In the genomic region with DNA sequence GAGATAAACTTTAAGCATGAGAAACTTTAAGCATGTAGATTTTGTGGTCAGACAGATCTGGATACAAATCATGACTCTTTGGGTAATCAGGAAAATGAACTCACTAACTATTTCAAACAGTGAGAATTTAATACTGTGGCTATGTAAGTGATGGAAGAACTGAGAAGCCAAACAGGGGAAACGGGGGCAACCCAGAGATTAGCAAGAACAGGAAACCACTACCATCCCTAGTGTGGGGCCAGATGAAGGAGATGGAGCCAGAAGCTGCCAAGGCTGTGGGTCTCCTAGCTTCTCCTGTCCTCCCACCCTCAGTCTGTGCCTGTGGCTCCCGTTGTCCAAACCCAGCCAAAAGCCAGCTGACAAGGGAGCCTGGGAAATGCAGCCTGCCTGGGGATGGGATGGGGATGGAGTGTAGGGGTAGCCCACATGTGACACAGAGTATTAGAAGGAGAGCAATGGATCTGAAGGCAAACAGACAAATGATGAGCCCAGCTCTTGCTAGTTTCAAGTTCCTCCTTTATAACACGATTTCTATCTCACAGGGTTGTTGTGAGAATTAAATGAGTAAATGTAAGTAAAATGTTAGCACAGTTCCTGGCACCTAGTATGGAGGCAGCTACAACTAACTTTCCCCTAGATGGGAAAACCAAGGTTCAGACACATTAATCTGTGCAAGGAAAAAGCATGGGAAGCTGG, we compare ENCODE assay signal across 13 cellular contexts. TPM values are rescaled to one million over a fixed set of nuclear protein-coding genes. Genes with fewer than 3 reads are reported as not detected.
DNase-seq lines count a peak whose midpoint lies in the region; ATAC-seq, FAIRE-seq and TF ChIP-seq lines count a peak whose summit lies in the region.
"Had no signal": no experiment of that assay in that cellular context is flagged by ENCODE, and none has a peak within 500 bp of the region (broad histone marks: within the 10 kb centered on the region; RNA-seq: fewer than 3 reads in every experiment).

No MANE protein-coding gene starts in this region.

- CTCF ChIA-PET in activated CD4-positive, alpha-beta memory T cell treated with anti-CD3 and anti-CD28 coated beads for 36 hours (lab: Charles Lee): interaction anchor here (1.2 kb wide), 2 partner anchors 14 to 111 kb away, joined by 3 to 6 read pairs; partner anchors contain the start of gene KDM3B
- CTCF ChIA-PET in activated CD4-positive, alpha-beta memory T cell treated with anti-CD3 and anti-CD28 coated beads, Interleukin-2, amount 10 ng/mL, durations not matched to agents 7 days and 5 days (lab: Charles Lee): interaction anchor here (0.8 to 1.5 kb wide), 5 partner anchors 10 to 171 kb away, joined by 3 to 5 read pairs (median 4); no protein-coding TSS in a partner anchor
- CTCF ChIA-PET in GM10248 (lab: Yijun Ruan, JAX): interaction anchor here (1.2 to 8.2 kb wide), 6 partner anchors 9 to 111 kb away, joined by 3 to 61 read pairs (median 4); no protein-coding TSS in a partner anchor

- intact Hi-C loops in activated CD4-positive, alpha-beta memory T cell treated with anti-CD3 and anti-CD28 coated beads for 36 hours (cut with micrococcal nuclease): no loop called here

- peaks cover 12% of the 10 kb centered on the region for H3K4me1 Mint-ChIP-seq in activated CD4-positive, alpha-beta memory T cell treated with anti-CD3 and anti-CD28 coated beads for 36 hours (ENCODE audit: low read depth)
- peaks cover 13% of the 10 kb centered on the region for H3K4me1 Mint-ChIP-seq in activated CD4-positive, alpha-beta memory T cell treated with anti-CD3 and anti-CD28 coated beads, Interleukin-2, amount 10 ng/mL, durations not matched to agents 7 days and 5 days
- peaks cover 4% of the 10 kb centered on the region for H3K4me1 Mint-ChIP-seq in astrocyte (ENCODE audit: low read depth, unreplicated experiment)
- H3K4me1 Mint-ChIP-seq in stimulated activated effector memory CD8-positive, alpha-beta T cell treated with anti-CD3 and anti-CD28 coated beads, Interleukin-12 subunit alpha, Interleukin-12 subunit beta, amount 100 ng/mL, for 72 hours: peaks cover 19% of the 10 kb centered on the region

- peak overlapping the region; percentile 81 for H3K4me2 ChIP-seq in astrocyte (ENCODE audit: low read length)

- H3K9me3 ChIP-seq in astrocyte (ENCODE audit: insufficient read depth, low read depth, low read length): no peaks in the 10 kb centered on the region
- H3K9me3 ChIP-seq: HAP-1 had no signal

- POLR2A ChIA-PET in activated CD4-positive, alpha-beta memory T cell treated with anti-CD3 and anti-CD28 coated beads for 36 hours (lab: Charles Lee): no interaction called here
- POLR2A ChIA-PET in activated CD4-positive, alpha-beta memory T cell treated with anti-CD3 and anti-CD28 coated beads, Interleukin-2, amount 10 ng/mL, durations not matched to agents 7 days and 5 days (lab: Charles Lee): interaction anchor here (0.8 to 2.1 kb wide), 2 partner anchors 9 to 113 kb away, joined by 3 to 6 read pairs; no protein-coding TSS in a partner anchor
- POLR2A ChIA-PET in GM10248 (lab: Yijun Ruan, JAX): no interaction called here

- H3K27ac ChIP-seq in astrocyte (ENCODE audit: low read depth, low read length): no peak overlapping the region
- H3K27ac ChIP-seq: epithelial cell of prostate had no signal

- no peak overlapping the region for H3K9ac ChIP-seq in astrocyte (ENCODE audit: low read length)

- no peaks in the 10 kb centered on the region for H3K36me3 Mint-ChIP-seq in activated CD4-positive, alpha-beta memory T cell treated with anti-CD3 and anti-CD28 coated beads for 36 hours
- H3K36me3 Mint-ChIP-seq in activated CD4-positive, alpha-beta memory T cell treated with anti-CD3 and anti-CD28 coated beads, Interleukin-2, amount 10 ng/mL, durations not matched to agents 7 days and 5 days (ENCODE audit: low read depth): no peaks in the 10 kb centered on the region
- no peaks in the 10 kb centered on the region for H3K36me3 Mint-ChIP-seq in astrocyte (ENCODE audit: low read depth, unreplicated experiment)
- no peaks in the 10 kb centered on the region for H3K36me3 Mint-ChIP-seq in stimulated activated effector memory CD8-positive, alpha-beta T cell treated with anti-CD3 and anti-CD28 coated beads, Interleukin-12 subunit alpha, Interleukin-12 subunit beta, amount 100 ng/mL, for 72 hours

- H3K27ac Mint-ChIP-seq in activated CD4-positive, alpha-beta memory T cell treated with anti-CD3 and anti-CD28 coated beads for 36 hours: no peak overlapping the region
- H3K27ac Mint-ChIP-seq in activated CD4-positive, alpha-beta memory T cell treated with anti-CD3 and anti-CD28 coated beads, Interleukin-2, amount 10 ng/mL, durations not matched to agents 7 days and 5 days: no peak overlapping the region
- H3K27ac Mint-ChIP-seq in astrocyte (ENCODE audit: unreplicated experiment): no peak overlapping the region
- no peak overlapping the region for H3K27ac Mint-ChIP-seq in stimulated activated effector memory CD8-positive, alpha-beta T cell treated with anti-CD3 and anti-CD28 coated beads, Interleukin-12 subunit alpha, Interleukin-12 subunit beta, amount 100 ng/mL, for 72 hours

- no peak for TF ChIP-seq CTCF in astrocyte (IDR thresholded peaks at IDR 0.05; ENCODE audit: insufficient read depth, low read depth, low read length)
- no peak for TF ChIP-seq CTCF in GM10248 (IDR thresholded peaks at IDR 0.05; ENCODE audit: control extremely low read depth, extremely low read depth, low read depth, missing control alignments)

- peaks cover 5% of the 10 kb centered on the region for H3K4me1 ChIP-seq in astrocyte (ENCODE audit: insufficient read depth, low read length)

- peaks cover 39% of the 10 kb centered on the region for H3K27me3 ChIP-seq in astrocyte (ENCODE audit: insufficient read depth, low read length)

- H2AFZ ChIP-seq in astrocyte (ENCODE audit: low read depth, low read length): no peak overlapping the region

- H4K20me1 ChIP-seq in astrocyte (ENCODE audit: insufficient read depth, low read length): no peaks in the 10 kb centered on the region

- no peak overlapping the region for H3K4me3 ChIP-seq in astrocyte (ENCODE audit: insufficient read depth, low read depth, low read length)
- H3K4me3 ChIP-seq: HAP-1 had no signal

- peak; percentile 26 for DNase-seq in activated CD4-positive, alpha-beta memory T cell treated with anti-CD3 and anti-CD28 coated beads for 36 hours
- no peak for DNase-seq in activated CD4-positive, alpha-beta memory T cell treated with anti-CD3 and anti-CD28 coated beads, Interleukin-2, amount 10 ng/mL, durations not matched to agents 7 days and 5 days
- DNase-seq in NOMO-1 (lab: John Stamatoyannopoulos, UW; ENCODE audit: unreplicated experiment in 2 of 2): peak; percentile 35 to 61
- DNase-seq in astrocyte (ENCODE audit: low read depth): no peak
- no peak for DNase-seq in stimulated activated effector memory CD8-positive, alpha-beta T cell treated with anti-CD3 and anti-CD28 coated beads, Interleukin-12 subunit alpha, Interleukin-12 subunit beta, amount 100 ng/mL, for 72 hours (ENCODE audit: low spot score in 2 of 2)
- DNase-seq in GM10248 (ENCODE audit: extremely low spot score): no peak
- DNase-seq in HCEC 1CT: no peak
- DNase-seq: NCI-H1436 had no signal

- H3K4me3 Mint-ChIP-seq in activated CD4-positive, alpha-beta memory T cell treated with anti-CD3 and anti-CD28 coated beads for 36 hours: no peak overlapping the region
- H3K4me3 Mint-ChIP-seq in activated CD4-positive, alpha-beta memory T cell treated with anti-CD3 and anti-CD28 coated beads, Interleukin-2, amount 10 ng/mL, durations not matched to agents 7 days and 5 days: no peak overlapping the region
- peak overlapping the region; percentile 61 for H3K4me3 Mint-ChIP-seq in astrocyte (ENCODE audit: unreplicated experiment)
- peak overlapping the region; percentile 18 for H3K4me3 Mint-ChIP-seq in stimulated activated effector memory CD8-positive, alpha-beta T cell treated with anti-CD3 and anti-CD28 coated beads, Interleukin-12 subunit alpha, Interleukin-12 subunit beta, amount 100 ng/mL, for 72 hours
- H3K4me3 Mint-ChIP-seq: central memory CD8-positive, alpha-beta T cell had no signal

- FAIRE-seq in astrocyte (lab: Jason Lieb, UNC): no peak

- H3K9me3 Mint-ChIP-seq in activated CD4-positive, alpha-beta memory T cell treated with anti-CD3 and anti-CD28 coated beads for 36 hours: no peaks in the 10 kb centered on the region
- no peaks in the 10 kb centered on the region for H3K9me3 Mint-ChIP-seq in activated CD4-positive, alpha-beta memory T cell treated with anti-CD3 and anti-CD28 coated beads, Interleukin-2, amount 10 ng/mL, durations not matched to agents 7 days and 5 days
- no peaks in the 10 kb centered on the region for H3K9me3 Mint-ChIP-seq in astrocyte (ENCODE audit: unreplicated experiment)
- no peaks in the 10 kb centered on the region for H3K9me3 Mint-ChIP-seq in stimulated activated effector memory CD8-positive, alpha-beta T cell treated with anti-CD3 and anti-CD28 coated beads, Interleukin-12 subunit alpha, Interleukin-12 subunit beta, amount 100 ng/mL, for 72 hours
- H3K9me3 Mint-ChIP-seq: central memory CD8-positive, alpha-beta T cell had no signal

- H3K27me3 Mint-ChIP-seq in activated CD4-positive, alpha-beta memory T cell treated with anti-CD3 and anti-CD28 coated beads for 36 hours: peaks cover 43% of the 10 kb centered on the region
- peaks cover 50% of the 10 kb centered on the region for H3K27me3 Mint-ChIP-seq in activated CD4-positive, alpha-beta memory T cell treated with anti-CD3 and anti-CD28 coated beads, Interleukin-2, amount 10 ng/mL, durations not matched to agents 7 days and 5 days
- H3K27me3 Mint-ChIP-seq in astrocyte (ENCODE audit: low read depth, unreplicated experiment): peaks cover 18% of the 10 kb centered on the region

- no peaks in the 10 kb centered on the region for H3K36me3 ChIP-seq in astrocyte (ENCODE audit: insufficient read depth, low read length)
- H3K36me3 ChIP-seq: HAP-1 had no signal

- peak; percentile 70 for ATAC-seq in stimulated activated effector memory CD8-positive, alpha-beta T cell treated with anti-CD3 and anti-CD28 coated beads, Interleukin-12 subunit alpha, Interleukin-12 subunit beta, amount 100 ng/mL, for 72 hours
- no peak for ATAC-seq in GM21447 (IDR thresholded peaks at IDR 0.05; ENCODE audit: unreplicated experiment)

- no peaks in the 10 kb centered on the region for H3K79me2 ChIP-seq in astrocyte (ENCODE audit: insufficient read depth, low read length)

RNA-seq across cellular contexts. Expression of gene CDC23, which starts 27.7 kb away (rescaled TPM):
- 10 to 100 TPM; 32.4 to 33.4 TPM for total RNA-seq in activated CD4-positive, alpha-beta memory T cell treated with anti-CD3 and anti-CD28 coated beads for 36 hours
- 10 to 100 TPM; 32.3 to 33.3 TPM for total RNA-seq in activated CD4-positive, alpha-beta memory T cell treated with anti-CD3 and anti-CD28 coated beads, Interleukin-2, amount 10 ng/mL, durations not matched to agents 7 days and 5 days
- 27.6 and 34.2 TPM in 2 replicates for total RNA-seq in astrocyte

RNA-seq across cellular contexts. Expression of gene GFRA3, which starts 33.6 kb away (rescaled TPM):
- total RNA-seq in activated CD4-positive, alpha-beta memory T cell treated with anti-CD3 and anti-CD28 coated beads for 36 hours: under 1 TPM in 1 of 2 experiments, not detected in 1; 0.12 TPM
- total RNA-seq in activated CD4-positive, alpha-beta memory T cell treated with anti-CD3 and anti-CD28 coated beads, Interleukin-2, amount 10 ng/mL, durations not matched to agents 7 days and 5 days: not detected
- total RNA-seq in astrocyte: 0.16 TPM in 1 of 2 replicates, not detected in the other
- total RNA-seq: HT1080 had no signal

Comparison
In these comparisons a context has a peak if more than half of its experiments do, and no peak if none do; other contexts are left out.
1. DNase-seq: peak in activated CD4-positive, alpha-beta memory T cell treated with anti-CD3 and anti-CD28 coated beads for 36 hours (single experiment) and NOMO-1 (2 of 2); none in activated CD4-positive, alpha-beta memory T cell treated with anti-CD3 and anti-CD28 coated beads, Interleukin-2, amount 10 ng/mL, durations not matched to agents 7 days and 5 days (single experiment), astrocyte (single experiment), stimulated activated effector memory CD8-positive, alpha-beta T cell treated with anti-CD3 and anti-CD28 coated beads, Interleukin-12 subunit alpha, Interleukin-12 subunit beta, amount 100 ng/mL, for 72 hours (0 of 2), GM10248 (single experiment) and HCEC 1CT (single experiment).
2. H3K4me3 Mint-ChIP-seq: peak in astrocyte (single experiment) and stimulated activated effector memory CD8-positive, alpha-beta T cell treated with anti-CD3 and anti-CD28 coated beads, Interleukin-12 subunit alpha, Interleukin-12 subunit beta, amount 100 ng/mL, for 72 hours (single experiment); none in activated CD4-positive, alpha-beta memory T cell treated with anti-CD3 and anti-CD28 coated beads for 36 hours (single experiment) and activated CD4-positive, alpha-beta memory T cell treated with anti-CD3 and anti-CD28 coated beads, Interleukin-2, amount 10 ng/mL, durations not matched to agents 7 days and 5 days (single experiment).